22 cellular contexts compared by ENCODE assay signal in genomic region chr15:58399737-58400136, GRCh38.
"Had no signal": no experiment of that assay in that cellular context is flagged by ENCODE, and none has a peak within 500 bp of the region (broad histone marks: within the 10 kb centered on the region; RNA-seq: fewer than 3 reads in every experiment).

No MANE protein-coding gene starts in this region.

- ATAC-seq: Right ventricle myocardium inferior had no signal

- H3K4me3 ChIP-seq: PC-9, Peyer's patch, SJSA1, SK-N-MC had no signal

- H3K27ac ChIP-seq: HL-60, PC-9, Peyer's patch, SJSA1, SK-N-MC had no signal

- H3K27me3 ChIP-seq: Peyer's patch, SJSA1 had no signal

- H3K9me3 ChIP-seq: Peyer's patch, SJSA1 had no signal

- DNase-seq: KBM-7, MV-4-11, NCI-H1092, NCI-H1105 treated with DMSO at 0.1 percent for 48 hours, NCI-H1417 treated with DMSO at 0.1 percent for 48 hours, NCI-H146, NCI-H187, NCI-H2029, NCI-H2081 treated with DMSO at 0.1 percent for 48 hours, NCI-H2171, NCI-H226, NCI-H446, NCI-H510A, NCI-H69, NCI-H774, PC-9, Peyer's patch, SIG-M5 had no signal

- H3K36me3 ChIP-seq: Peyer's patch, SJSA1 had no signal
